Comparison of ENCODE assay signal across 2 cellular contexts in the genomic region with DNA sequence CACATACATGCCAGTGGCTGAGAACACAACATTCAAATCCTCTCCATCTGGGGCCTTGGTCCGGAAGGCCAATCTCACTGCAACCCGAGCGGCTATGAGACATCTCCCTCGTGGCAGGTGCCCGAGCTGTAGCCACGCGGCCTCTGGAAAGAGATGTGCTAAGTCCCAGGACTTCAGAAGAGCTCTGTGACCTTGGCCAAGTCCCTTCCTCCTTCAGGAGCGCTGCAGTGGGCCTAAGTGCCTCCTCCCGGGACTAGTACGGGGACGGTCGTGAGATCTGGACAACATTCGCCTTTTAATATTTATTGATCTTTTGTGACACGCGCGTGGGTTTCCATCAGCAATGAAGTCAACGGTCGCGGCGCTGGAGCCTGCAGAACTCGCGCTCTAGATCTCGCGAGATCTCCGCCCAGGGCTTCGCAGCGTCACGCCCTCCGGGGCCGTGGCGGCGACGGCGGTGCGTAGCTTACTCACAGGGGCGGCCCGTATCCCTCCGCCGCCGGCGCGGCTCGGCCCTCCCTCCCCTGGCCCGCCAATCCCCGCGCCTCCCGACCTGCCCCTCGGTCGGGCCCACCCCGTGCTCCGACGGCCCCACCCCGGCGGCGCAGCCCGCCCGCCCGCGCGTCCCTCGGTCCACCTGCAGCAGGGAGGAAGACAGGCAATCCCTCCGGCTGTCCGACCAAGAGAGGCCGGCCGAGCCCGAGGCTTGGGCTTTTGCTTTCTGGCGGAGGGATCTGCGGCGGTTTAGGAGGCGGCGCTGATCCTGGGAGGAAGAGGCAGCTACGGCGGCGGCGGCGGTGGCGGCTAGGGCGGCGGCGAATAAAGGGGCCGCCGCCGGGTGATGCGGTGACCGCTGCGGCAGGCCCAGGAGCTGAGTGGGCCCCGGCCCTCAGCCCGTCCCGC.
TF ChIP-seq lines count a peak whose summit lies in the region.

A gene (plus strand): TSS at position 588 of the 903 bp plus-strand sequence. CDS start 453 bp downstream, outside the sequence.

TF ChIP-seq in IMR-90, 13 proteins besides CTCF, POLR2A, EP300 and RAD21:
- TF ChIP-seq CEBPB (IDR thresholded peaks at IDR 0.05; ENCODE audit: low read depth, low read length) = no peak
- TF ChIP-seq MAFK (IDR thresholded peaks at IDR 0.05; ENCODE audit: low read depth, low read length) = no peak
- TF ChIP-seq RCOR1 (IDR thresholded peaks at IDR 0.05; ENCODE audit: insufficient replicate concordance, low read length) = no peak
- TF ChIP-seq, protein P1, sequence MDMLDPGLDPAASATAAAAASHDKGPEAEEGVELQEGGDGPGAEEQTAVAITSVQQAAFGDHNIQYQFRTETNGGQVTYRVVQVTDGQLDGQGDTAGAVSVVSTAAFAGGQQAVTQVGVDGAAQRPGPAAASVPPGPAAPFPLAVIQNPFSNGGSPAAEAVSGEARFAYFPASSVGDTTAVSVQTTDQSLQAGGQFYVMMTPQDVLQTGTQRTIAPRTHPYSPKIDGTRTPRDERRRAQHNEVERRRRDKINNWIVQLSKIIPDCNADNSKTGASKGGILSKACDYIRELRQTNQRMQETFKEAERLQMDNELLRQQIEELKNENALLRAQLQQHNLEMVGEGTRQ (IDR thresholded peaks at IDR 0.05; ENCODE audit: low read depth, low read length) = 0 out of 2 replicates have a peak, but pooled peaks have one; percentile 11
- 0 out of 2 replicates have a peak, but pooled peaks have one; percentile 10 for TF ChIP-seq FOS (IDR thresholded peaks at IDR 0.05; ENCODE audit: low read depth, low read length)
- no peak for TF ChIP-seq CHD1 (IDR thresholded peaks at IDR 0.05; ENCODE audit: low read depth, low read length)
- TF ChIP-seq, protein P2, sequence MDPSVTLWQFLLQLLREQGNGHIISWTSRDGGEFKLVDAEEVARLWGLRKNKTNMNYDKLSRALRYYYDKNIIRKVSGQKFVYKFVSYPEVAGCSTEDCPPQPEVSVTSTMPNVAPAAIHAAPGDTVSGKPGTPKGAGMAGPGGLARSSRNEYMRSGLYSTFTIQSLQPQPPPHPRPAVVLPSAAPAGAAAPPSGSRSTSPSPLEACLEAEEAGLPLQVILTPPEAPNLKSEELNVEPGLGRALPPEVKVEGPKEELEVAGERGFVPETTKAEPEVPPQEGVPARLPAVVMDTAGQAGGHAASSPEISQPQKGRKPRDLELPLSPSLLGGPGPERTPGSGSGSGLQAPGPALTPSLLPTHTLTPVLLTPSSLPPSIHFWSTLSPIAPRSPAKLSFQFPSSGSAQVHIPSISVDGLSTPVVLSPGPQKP (IDR thresholded peaks at IDR 0.05; ENCODE audit: borderline replicate concordance, low read depth, low read length) = no peak
- TF ChIP-seq MXI1 (IDR thresholded peaks at IDR 0.05; ENCODE audit: borderline replicate concordance, low read depth, low read length) = peak; percentile 26; the same call in 1 of the 2 replicates
- peak; percentile 18; the same call in 1 of the 2 replicates for TF ChIP-seq NFE2L2 (IDR thresholded peaks at IDR 0.05; ENCODE audit: low read depth, low read length)
- no peak for TF ChIP-seq RFX5 (IDR thresholded peaks at IDR 0.05; ENCODE audit: low read depth, low read length)
- no peak for TF ChIP-seq BHLHE40 (IDR thresholded peaks at IDR 0.05; ENCODE audit: low read depth, low read length)
- no peak for TF ChIP-seq SMC3 (IDR thresholded peaks at IDR 0.05; ENCODE audit: low read depth, low read length)
- peak; percentile 64; the same call in 1 of the 2 replicates for TF ChIP-seq MAZ (IDR thresholded peaks at IDR 0.05; ENCODE audit: borderline replicate concordance, low read depth, low read length)

TF ChIP-seq in endothelial cell of umbilical vein, 7 proteins besides CTCF, POLR2A, EP300 and RAD21:
- TF ChIP-seq POLR2AphosphoS5 (IDR thresholded peaks at IDR 0.05; ENCODE audit: insufficient read depth, low read depth, low read length) = peak; percentile 89
- TF ChIP-seq, protein P3, sequence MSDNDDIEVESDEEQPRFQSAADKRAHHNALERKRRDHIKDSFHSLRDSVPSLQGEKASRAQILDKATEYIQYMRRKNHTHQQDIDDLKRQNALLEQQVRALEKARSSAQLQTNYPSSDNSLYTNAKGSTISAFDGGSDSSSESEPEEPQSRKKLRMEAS (IDR thresholded peaks at IDR 0.05; ENCODE audit: insufficient read depth, insufficient read length) = peak; percentile 37
- no peak for TF ChIP-seq EZH2 (IDR thresholded peaks at IDR 0.05; ENCODE audit: borderline replicate concordance, low read depth, low read length, severe bottlenecking)
- peak; percentile 45 for TF ChIP-seq FOS (IDR thresholded peaks at IDR 0.05; ENCODE audit: borderline replicate concordance, insufficient read depth, low read length)
TF ChIP-seq in endothelial cell of umbilical vein: peak in this region for 3.
